ENCODE assay signal across 8 cellular contexts in genomic region chr19:1104452-1105216, GRCh38. TPM values are rescaled to one million over a fixed set of nuclear protein-coding genes. Genes with fewer than 3 reads are reported as not detected.
A peak's percentile ranks its signal among the peaks of the same experiment; 100 is the strongest.
DNase-seq lines count a peak whose midpoint lies in the region; ATAC-seq, FAIRE-seq and TF ChIP-seq lines count a peak whose summit lies in the region.

No MANE protein-coding gene starts in this region.

- peaks cover 4% of the 10 kb centered on the region for H3K9me3 ChIP-seq in A673 (ENCODE audit: low read depth, low read length, poor library complexity, severe bottlenecking)
- H3K9me3 ChIP-seq in NT2/D1 (ENCODE audit: insufficient read depth, low read length), result no peaks in the 10 kb centered on the region
- no peaks in the 10 kb centered on the region for H3K9me3 ChIP-seq in esophagus (ENCODE audit: control insufficient read depth in 2 of 2, insufficient read depth in 1 of 2, low read depth in 1 of 2, low read length in 1 of 2)

- no peak for TF ChIP-seq CTCF in A673 (conservative IDR thresholded peaks at IDR 0.05; ENCODE audit: low read depth, low read length)

- peaks cover 19% of the 10 kb centered on the region in 2 donors for H3K36me3 Mint-ChIP-seq in stimulated activated naive B cell treated with anti-CD40 and anti-IgM and Interleukin-4, amounts not matched to agents 10 μg/mL and 1 μg/mL and 100 μg/mL, for 72 hours

- H3K4me1 Mint-ChIP-seq in stimulated activated naive B cell treated with anti-CD40 and anti-IgM and Interleukin-4, amounts not matched to agents 10 μg/mL and 1 μg/mL and 100 μg/mL, for 72 hours, result peaks cover 21 to 50% of the 10 kb centered on the region in 2 donors

- H3K4me3 ChIP-seq in A673 (ENCODE audit: low read depth, low read length, poor library complexity, severe bottlenecking) (peak overlapping the region; percentile 97), NT2/D1 (ENCODE audit: insufficient read length, low read depth) (peak overlapping the region; percentile 76), esophagus (ENCODE audit: low read depth in 1 of 2, low read length in 2 of 2) (peak overlapping the region; percentile 60 to 61)

- peaks cover 2 to 4% of the 10 kb centered on the region in 2 donors for H3K9me3 Mint-ChIP-seq in stimulated activated naive B cell treated with anti-CD40 and anti-IgM and Interleukin-4, amounts not matched to agents 10 μg/mL and 1 μg/mL and 100 μg/mL, for 72 hours

- H3K4me1 ChIP-seq in A673 (ENCODE audit: insufficient read depth, low read length, poor library complexity, severe bottlenecking), result peaks cover 30% of the 10 kb centered on the region
- peaks cover 18% of the 10 kb centered on the region for H3K4me1 ChIP-seq in NT2/D1 (ENCODE audit: insufficient read depth, insufficient read length)
- peaks cover 6 to 22% of the 10 kb centered on the region in 2 donors for H3K4me1 ChIP-seq in esophagus (ENCODE audit: control insufficient read depth in 2 of 2, insufficient read depth in 2 of 2, low read length in 1 of 2)

- peak overlapping the region; percentile 96 for H3K9ac ChIP-seq in NT2/D1 (ENCODE audit: insufficient read length, low read depth)

- peak; percentile 42 for FAIRE-seq in GM18507 (lab: Jason Lieb, UNC)

- H3K4me3 Mint-ChIP-seq in stimulated activated naive B cell treated with anti-CD40 and anti-IgM and Interleukin-4, amounts not matched to agents 10 μg/mL and 1 μg/mL and 100 μg/mL, for 72 hours, result peak overlapping the region; percentile 81 to 86

- CTCF ChIA-PET in A673 (lab: Charles Lee), result interaction anchor here (0.6 to 0.9 kb wide), 2 partner anchors 9 to 30 kb away, joined by 6 read pairs; no protein-coding TSS in a partner anchor

- 1% methylated on average over 66 to 92 of the region's 92 CpGs for WGBS in esophagus, 2 donors

- H3K36me3 ChIP-seq in A673 (ENCODE audit: insufficient read depth, low read length, poor library complexity, severe bottlenecking) (peaks cover 26% of the 10 kb centered on the region), NT2/D1 (ENCODE audit: insufficient read depth, insufficient read length, low read length) (peaks cover 36% of the 10 kb centered on the region), esophagus (ENCODE audit: control insufficient read depth in 2 of 2, insufficient read depth in 2 of 2, low read length in 1 of 2) (peaks cover 5 to 28% of the 10 kb centered on the region in 2 donors)

- DNase-seq in A673 (ENCODE audit: low spot score), result peak; percentile 88
- DNase-seq in GM18507 (ENCODE audit: extremely low spot score, insufficient read length, low read depth), result no peak
- no peak for DNase-seq in NT2/D1 (ENCODE audit: low read depth, low spot score)
- peak; percentile 81 to 86 for DNase-seq in activated T-cell treated with anti-CD3 and anti-CD28 coated beads, Interleukin-2, amount 50 U/mL, for 48 hours
- peak; percentile 70 for DNase-seq in mucosa of gallbladder (ENCODE audit: low spot score)
- DNase-seq in stimulated activated naive B cell treated with anti-CD40 and anti-IgM and Interleukin-4, amounts not matched to agents 10 μg/mL and 1 μg/mL and 100 μg/mL, for 72 hours, result peak; percentile 70

- no peaks in the 10 kb centered on the region for H3K27me3 Mint-ChIP-seq in stimulated activated naive B cell treated with anti-CD40 and anti-IgM and Interleukin-4, amounts not matched to agents 10 μg/mL and 1 μg/mL and 100 μg/mL, for 72 hours

- no peaks in the 10 kb centered on the region for H3K27me3 ChIP-seq in A673 (replicated peaks; ENCODE audit: insufficient read depth, low read depth, low read length, poor library complexity)
- H3K27me3 ChIP-seq in NT2/D1 (ENCODE audit: insufficient read depth, insufficient read length), result no peaks in the 10 kb centered on the region
- no peaks in the 10 kb centered on the region for H3K27me3 ChIP-seq in esophagus (ENCODE audit: control insufficient read depth in 1 of 2, insufficient read depth in 2 of 2, low read length in 2 of 2)

- POLR2A ChIA-PET in A673 (lab: Charles Lee; ENCODE audit: low non-redundant PET), result interaction anchor here (0.8 kb wide), 1 partner anchor 444 kb away, joined by 26 read pairs; no protein-coding TSS in a partner anchor

- H3K27ac Mint-ChIP-seq in stimulated activated naive B cell treated with anti-CD40 and anti-IgM and Interleukin-4, amounts not matched to agents 10 μg/mL and 1 μg/mL and 100 μg/mL, for 72 hours, result peak overlapping the region; percentile 79

- BruUV-seq in A673 (replicated peaks; lab: Mats Ljungman, UMichigan), result no TSS peak

- ATAC-seq in HG03159 (IDR thresholded peaks at IDR 0.05; ENCODE audit: unreplicated experiment), result peak; percentile 38
- ATAC-seq in stimulated activated naive B cell treated with anti-CD40 and anti-IgM and Interleukin-4, amounts not matched to agents 10 μg/mL and 1 μg/mL and 100 μg/mL, for 72 hours (replicated peaks), result peak; percentile 48 to 54

- intact Hi-C loops in A673 (cut with micrococcal nuclease; ENCODE audit: unreplicated experiment), result loop anchor here (10.0 kb wide), 1 partner anchor 80 kb away; the partner anchor contains the start of genes CNN2, RNU6-2 and TMEM259

- H3K27ac ChIP-seq in A673 (ENCODE audit: low read depth, low read length, poor library complexity, severe bottlenecking), result peak overlapping the region; percentile 94
- H3K27ac ChIP-seq in esophagus (ENCODE audit: low read depth in 2 of 2, low read length in 1 of 2), result peak overlapping the region; percentile 93 to 98

RNA-seq across cellular contexts. Expression of gene GPX4, which starts 0.8 kb away (rescaled TPM):
- total RNA-seq in A673 (2021) (368 and 435 TPM in 2 replicates), mucosa of gallbladder (294 TPM)
- polyA plus RNA-seq in esophagus, result 100 to 1,000 TPM; 271 to 294 TPM

RNA-seq across cellular contexts. Expression of gene POLR2E, which starts 9.5 kb away (rescaled TPM):
- total RNA-seq in A673 (2021) (342 and 343 TPM in 2 replicates), mucosa of gallbladder (137 TPM)
- polyA plus RNA-seq in esophagus, result 100 to 1,000 TPM in 1 of 2 donors, 10 to 100 TPM in 1; 77.9 to 162 TPM

RNA-seq across cellular contexts. Expression of gene ARHGAP45, which starts 37.7 kb away (rescaled TPM):
- total RNA-seq in A673 (2021), result 3.2 and 3.4 TPM in 2 replicates
- polyA plus RNA-seq in esophagus, result 10 to 100 TPM in 1 of 2 donors, 1 to 10 TPM in 1; 8.9 to 17.7 TPM
- total RNA-seq in mucosa of gallbladder, result 42.4 TPM

Comparison
In these comparisons a context has a peak if more than half of its experiments do, and no peak if none do; other contexts are left out.
1. DNase-seq: peak in A673 (single experiment), activated T-cell treated with anti-CD3 and anti-CD28 coated beads, Interleukin-2, amount 50 U/mL, for 48 hours (2 of 2), mucosa of gallbladder (single experiment) and stimulated activated naive B cell treated with anti-CD40 and anti-IgM and Interleukin-4, amounts not matched to agents 10 μg/mL and 1 μg/mL and 100 μg/mL, for 72 hours (single experiment); none in GM18507 (single experiment) and NT2/D1 (single experiment).
2. Peak in every context shown above with its lines, with median percentiles within 50 percentile points of each other: H3K4me3 ChIP-seq.